9 cellular contexts compared by ENCODE assay signal in genomic region chr19:6279620-6279930, GRCh38. TPM values are rescaled to one million over a fixed set of nuclear protein-coding genes. Genes with fewer than 3 reads are reported as not detected.
DNase-seq lines count a peak whose midpoint lies in the region; ATAC-seq and TF ChIP-seq lines count a peak whose summit lies in the region.
"Had no signal": no experiment of that assay in that cellular context is flagged by ENCODE, and none has a peak within 500 bp of the region (broad histone marks: within the 10 kb centered on the region; RNA-seq: fewer than 3 reads in every experiment).

No MANE protein-coding gene starts in this region.

- peak overlapping the region; percentile 69 for H3K9ac ChIP-seq in iPS-18a (ENCODE audit: low read length)

- no peaks in the 10 kb centered on the region for H3K36me3 ChIP-seq in CD8-positive, alpha-beta T cell (ENCODE audit: insufficient read depth, low read length)
- H3K36me3 ChIP-seq in HAP-1 (replicated peaks) (peaks cover 9% of the 10 kb centered on the region; the same call in 1 of the 2 replicates), SJSA1 (peaks cover 16% of the 10 kb centered on the region), iPS-18a (ENCODE audit: control insufficient read depth, low read depth, low read length) (no peaks in the 10 kb centered on the region), thoracic aorta (no peaks in the 10 kb centered on the region)

- H3K27me3 ChIP-seq in CD8-positive, alpha-beta T cell (ENCODE audit: insufficient read depth, low read length) = no peaks in the 10 kb centered on the region
- H3K27me3 ChIP-seq in HAP-1 (ENCODE audit: low read depth) (no peaks in the 10 kb centered on the region), SJSA1 (replicated peaks) (peaks cover 13% of the 10 kb centered on the region), iPS-18a (ENCODE audit: control insufficient read depth, insufficient read depth, low read length) (no peaks in the 10 kb centered on the region), thoracic aorta (replicated peaks; ENCODE audit: insufficient read depth) (no peaks in the 10 kb centered on the region)

- DNase-seq in CD8-positive, alpha-beta T cell = no peak
- DNase-seq in HAP-1 (ENCODE audit: low spot score in 2 of 2) (no peak), SJSA1 (ENCODE audit: low read depth in 1 of 2, low spot score in 2 of 2) (no peak), thoracic aorta (ENCODE audit: low spot score) (no peak), NCI-H187 treated with DMSO at 0.1 percent for 48 hours (lab: John Stamatoyannopoulos, UW) (no peak), NCI-H1436 (lab: John Stamatoyannopoulos, UW) (no peak), kidney glomerular epithelial cell (lab: John Stamatoyannopoulos, UW) (no peak)

- in situ Hi-C loops in HAP-1 (cut with MboI; ENCODE audit: low sequenced_read_pairs) = no loop called here

- TF ChIP-seq CTCF in CD8-positive, alpha-beta T cell (IDR thresholded peaks at IDR 0.05) = no peak
- no peak for TF ChIP-seq CTCF in thoracic aorta (IDR thresholded peaks at IDR 0.05)

- H3K27me3 Mint-ChIP-seq in CD8-positive, alpha-beta T cell (ENCODE audit: low read depth) = no peaks in the 10 kb centered on the region

- CTCF ChIA-PET in CD8-positive, alpha-beta T cell (lab: Charles Lee) = interaction anchor here (1.1 kb wide), 1 partner anchor 20 kb away, joined by 3 read pairs; no protein-coding TSS in a partner anchor

- no peak overlapping the region for H3K27ac Mint-ChIP-seq in CD8-positive, alpha-beta T cell

- peaks cover 6% of the 10 kb centered on the region for H3K36me3 Mint-ChIP-seq in CD8-positive, alpha-beta T cell

- H3K4me1 ChIP-seq in CD8-positive, alpha-beta T cell (ENCODE audit: insufficient read depth, low read length) = peaks cover 26% of the 10 kb centered on the region
- H3K4me1 ChIP-seq in HAP-1 = peaks cover 8% of the 10 kb centered on the region
- H3K4me1 ChIP-seq in SJSA1 (replicated peaks) = peaks cover 19% of the 10 kb centered on the region
- H3K4me1 ChIP-seq in iPS-18a (ENCODE audit: control insufficient read depth, low read depth, low read length) = peaks cover 11% of the 10 kb centered on the region
- H3K4me1 ChIP-seq in thoracic aorta (ENCODE audit: control insufficient read depth in 1 of 2, low read depth in 2 of 2) = peaks cover 35 to 45% of the 10 kb centered on the region in 2 donors

- peak overlapping the region; percentile 61 for H3K4me3 ChIP-seq in CD8-positive, alpha-beta T cell (ENCODE audit: low read depth, low read length)
- H3K4me3 ChIP-seq in HAP-1 = peak overlapping the region; percentile 79
- H3K4me3 ChIP-seq in SJSA1 = peak overlapping the region; percentile 82
- peak overlapping the region; percentile 81 for H3K4me3 ChIP-seq in iPS-18a (ENCODE audit: low read length)
- H3K4me3 ChIP-seq in thoracic aorta = peak overlapping the region; percentile 92

- H3K27ac ChIP-seq in CD8-positive, alpha-beta T cell (ENCODE audit: low read depth, low read length) = no peak overlapping the region
- H3K27ac ChIP-seq in SJSA1 (peak overlapping the region; percentile 46; the same call in 1 of the 2 replicates), iPS-18a (ENCODE audit: low read length) (no peak overlapping the region), thoracic aorta (peak overlapping the region; percentile 72 to 76)

- H3K4me1 Mint-ChIP-seq in CD8-positive, alpha-beta T cell (ENCODE audit: low read depth) = peaks cover 46% of the 10 kb centered on the region

- no peaks in the 10 kb centered on the region for H3K9me3 Mint-ChIP-seq in CD8-positive, alpha-beta T cell

- POLR2A ChIA-PET in CD8-positive, alpha-beta T cell (lab: Charles Lee) = no interaction called here

- peak overlapping the region; percentile 56 for H3K4me3 Mint-ChIP-seq in CD8-positive, alpha-beta T cell

- ATAC-seq in CD8-positive, alpha-beta T cell = peak; percentile 51
- no peak for ATAC-seq in thoracic aorta (ENCODE audit: insufficient number of reproducible peaks, low FRiP score, low read depth)

- intact Hi-C loops in CD8-positive, alpha-beta T cell (cut with DNase I, micrococcal nuclease) = loop anchor here in 1 of 2 experiments (2.0 to 10.0 kb wide), 2 partner anchors 115 to 179 kb away; partner anchors contain the start of genes GTF2F1 and SLC25A23

- no peaks in the 10 kb centered on the region for H3K9me3 ChIP-seq in CD8-positive, alpha-beta T cell (ENCODE audit: low read length)
- H3K9me3 ChIP-seq in HAP-1 (peaks cover 2% of the 10 kb centered on the region; the same call in 1 of the 2 replicates), SJSA1 (replicated peaks) (peaks cover 4% of the 10 kb centered on the region; the same call in 1 of the 2 replicates), iPS-18a (ENCODE audit: control insufficient read depth, low read depth, low read length) (no peaks in the 10 kb centered on the region), thoracic aorta (no peaks in the 10 kb centered on the region)

RNA-seq across cellular contexts. Expression of gene MLLT1, which starts 0.2 kb away (rescaled TPM):
- 10 to 100 TPM; 11.8 to 15.0 TPM for total RNA-seq in CD8-positive, alpha-beta T cell
- total RNA-seq in SJSA1 (2014; rRNA removed; shearing (Covaris generic)) = 9.1 and 13.4 TPM in 2 replicates
- 10 to 100 TPM; 23.0 to 31.4 TPM for total RNA-seq in thoracic aorta

RNA-seq across cellular contexts. Expression of gene ACER1, which starts 53.8 kb away (rescaled TPM):
- 1 to 10 TPM; 1.7 to 2.6 TPM for total RNA-seq in CD8-positive, alpha-beta T cell
- total RNA-seq in SJSA1 (2014; rRNA removed; shearing (Covaris generic)) = not detected in 2 replicates
- not detected for total RNA-seq in thoracic aorta
- total RNA-seq: HT1080 had no signal

Comparison
In these comparisons a context has a peak if more than half of its experiments do, and no peak if none do; other contexts are left out.
1. H3K27ac ChIP-seq: peak in SJSA1 (single experiment) and thoracic aorta (2 of 2); none in CD8-positive, alpha-beta T cell (single experiment) and iPS-18a (single experiment).
2. Peak in every context shown above with its lines, with median percentiles within 50 percentile points of each other: H3K4me3 ChIP-seq.